ENCODE assay signal across 8 cellular contexts in the genomic region with DNA sequence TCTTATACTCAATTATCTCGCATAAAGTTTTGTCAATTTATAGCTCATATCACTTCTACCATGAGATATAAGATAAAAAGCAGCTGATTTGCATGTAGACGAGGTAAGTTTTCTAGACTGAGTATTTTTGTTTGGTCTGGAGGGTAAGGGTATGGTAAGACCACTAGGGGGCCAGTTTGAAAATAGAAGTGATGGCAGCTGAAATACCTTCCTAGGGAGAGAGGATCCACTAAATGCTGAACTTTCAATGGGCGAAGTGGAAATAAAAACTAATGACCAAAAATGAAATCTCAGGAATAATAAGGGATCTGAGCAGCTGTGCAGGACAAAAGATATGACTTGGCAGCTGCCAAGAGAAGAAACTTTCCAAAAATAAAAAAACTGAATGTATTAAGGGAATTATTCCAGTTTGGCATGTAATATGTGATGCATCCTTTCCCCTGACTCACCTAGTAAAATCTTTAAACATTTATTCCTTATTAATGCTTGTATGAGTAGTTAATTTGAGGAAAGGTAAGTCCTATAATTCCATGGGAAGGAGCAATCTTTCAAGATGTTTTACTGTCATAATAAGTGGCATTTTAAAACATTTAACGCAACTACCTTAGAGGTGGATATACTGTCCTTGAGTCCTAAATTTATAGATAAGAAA.
DNase-seq lines count a peak whose midpoint lies in the region; ATAC-seq and TF ChIP-seq lines count a peak whose summit lies in the region.

No MANE protein-coding gene starts in this region.

- H3K9me3 ChIP-seq in adrenal gland (replicated peaks in 1 of 3) = peaks cover 0 to 8% (median 0%) of the 10 kb centered on the region in 3 donors

- DNase-seq in ACHN (peak; percentile 62), adrenal gland (no peak), midbrain (lab: John Stamatoyannopoulos, UW) (peak; percentile 6), NCI-H2196 treated with DMSO at 0.1 percent for 48 hours (lab: John Stamatoyannopoulos, UW; ENCODE audit: unreplicated experiment) (no peak), NCI-H187 (lab: John Stamatoyannopoulos, UW) (no peak)

- in situ Hi-C loops in ACHN (cut with HindIII; ENCODE audit: low pct_ligation_motif_present, low pct_unique_long_range_greater_than_20kb, low sequenced_read_pairs) = no loop called here

- H3K4me3 ChIP-seq in adrenal gland = no peak overlapping the region

- 43 to 60% (median 53%) methylated on average over 4 of the region's 4 CpGs for WGBS in adrenal gland, 4 donors

- no peaks in the 10 kb centered on the region for H3K27me3 ChIP-seq in adrenal gland

- peak; percentile 40 to 58 (median 48) for TF ChIP-seq CTCF in adrenal gland (IDR thresholded peaks at IDR 0.05)

- TF ChIP-seq POLR2A in adrenal gland (IDR thresholded peaks at IDR 0.05) = no peak

- H3K36me3 ChIP-seq in adrenal gland (replicated peaks in 1 of 2) = no peaks in the 10 kb centered on the region

- no peak overlapping the region for H3K27ac ChIP-seq in adrenal gland

- intact Hi-C loops in adrenal gland (cut with DNase I) = loop anchor here in 1 of 2 donors (10.0 kb wide), 1 partner anchor 570 kb away; no protein-coding TSS in a partner anchor

- no peaks in the 10 kb centered on the region for H3K4me1 ChIP-seq in adrenal gland (replicated peaks in 1 of 2)

- ATAC-seq in GM18517 (IDR thresholded peaks at IDR 0.05; ENCODE audit: unreplicated experiment) (peak; percentile 66), HG03432 (IDR thresholded peaks at IDR 0.05; ENCODE audit: unreplicated experiment) (peak; percentile 75), HG02884 (IDR thresholded peaks at IDR 0.05; ENCODE audit: unreplicated experiment) (no peak)

Comparison
In these comparisons a context has a peak if more than half of its experiments do, and no peak if none do; other contexts are left out.
1. DNase-seq: peak in ACHN (single experiment) and midbrain (single experiment); none in adrenal gland (0 of 7), NCI-H2196 treated with DMSO at 0.1 percent for 48 hours (single experiment) and NCI-H187 (0 of 2).